Comparison of ENCODE assay signal across 22 cellular contexts in genomic region chr16:35197656-35198055, GRCh38.
"Had no signal": no experiment of that assay in that cellular context is flagged by ENCODE, and none has a peak within 500 bp of the region (broad histone marks: within the 10 kb centered on the region; RNA-seq: fewer than 3 reads in every experiment).

No MANE protein-coding gene starts in this region.

- H3K4me3 Mint-ChIP-seq: mesothelial cell of epicardium, naive B cell had no signal

- H3K4me1 Mint-ChIP-seq: mesothelial cell of epicardium, naive B cell had no signal

- DNase-seq: cerebellar nuclear complex; dermis blood vessel endothelial cell; dorsolateral prefrontal cortex; effector CD4-positive, alpha-beta T cell; effector memory CD4-positive, alpha-beta T cell; esophagus squamous epithelium; foreskin fibroblast; foreskin melanocyte; gastrocnemius medialis; glutamatergic neuron; hypothalamus; left cardiac atrium; left ventricle myocardium superior; lower lobe of right lung; mammary epithelial cell; mesenchymal stem cell; mucosa of descending colon; naive B cell had no signal

- H3K4me3 ChIP-seq: coronary artery, dorsolateral prefrontal cortex, esophagus squamous epithelium, gastrocnemius medialis, hepatocyte, left lung, lower lobe of right lung, mucosa of descending colon had no signal

- H3K4me1 ChIP-seq: esophagus squamous epithelium, gastrocnemius medialis, left lung, lower lobe of right lung had no signal

- H3K36me3 ChIP-seq: esophagus squamous epithelium, gastrocnemius medialis, left lung, lower lobe of right lung had no signal

- H3K27ac ChIP-seq: coronary artery, dorsolateral prefrontal cortex, esophagus squamous epithelium, gastrocnemius medialis, hepatocyte, left lung, lower lobe of right lung had no signal

- ATAC-seq: gastrocnemius medialis, left cardiac atrium, left lung, left ventricle myocardium superior, lower lobe of right lung, mucosa of descending colon had no signal

- H3K27me3 ChIP-seq: esophagus squamous epithelium, gastrocnemius medialis, hepatocyte, left lung had no signal

- H3K27me3 Mint-ChIP-seq: naive B cell had no signal

- H3K9me3 ChIP-seq: esophagus squamous epithelium, gastrocnemius medialis, lower lobe of right lung had no signal

- H3K36me3 Mint-ChIP-seq: naive B cell had no signal

- H3K27ac Mint-ChIP-seq: mesothelial cell of epicardium, naive B cell had no signal
